ENCODE assay signal across 8 cellular contexts in genomic region chr6:123380257-123380656, GRCh38.
DNase-seq lines count a peak whose midpoint lies in the region; ATAC-seq and TF ChIP-seq lines count a peak whose summit lies in the region.

No MANE protein-coding gene starts in this region.

- POLR2A ChIA-PET in CD4-positive, alpha-beta memory T cell (lab: Charles Lee; ENCODE audit: partially characterized antibody) = no interaction called here

- no peak overlapping the region for H3K4me3 Mint-ChIP-seq in CD4-positive, alpha-beta memory T cell

- no peaks in the 10 kb centered on the region for H3K36me3 ChIP-seq in CD4-positive, alpha-beta memory T cell (ENCODE audit: insufficient read depth, low read length)

- H3K27ac ChIP-seq in CD4-positive, alpha-beta memory T cell (ENCODE audit: low read depth, low read length) = no peak overlapping the region

- DNase-seq in DMS114 treated with DMSO at 0.1 percent for 48 hours (lab: John Stamatoyannopoulos, UW; ENCODE audit: unreplicated experiment) = peak; percentile 22
- peak; percentile 92 for DNase-seq in NCI-H748 (lab: John Stamatoyannopoulos, UW; ENCODE audit: unreplicated experiment)
- DNase-seq in fibroblast of mammary gland (ENCODE audit: low read depth) = peak; percentile 43
- DNase-seq in stromal cell of bone marrow (ENCODE audit: low read depth) = peak; percentile 8
- no peak for DNase-seq in SIG-M5 (lab: John Stamatoyannopoulos, UW)
- DNase-seq in HuH-7.5 (ENCODE audit: low spot score) = no peak
- no peak for DNase-seq in CD4-positive, alpha-beta memory T cell

- peak; percentile 82 for ATAC-seq in HG03378 (IDR thresholded peaks at IDR 0.05; ENCODE audit: unreplicated experiment)

- CTCF ChIA-PET in CD4-positive, alpha-beta memory T cell (lab: Charles Lee; ENCODE audit: partially characterized antibody) = no interaction called here

- no peaks in the 10 kb centered on the region for H3K9me3 Mint-ChIP-seq in CD4-positive, alpha-beta memory T cell

- H3K27me3 ChIP-seq in CD4-positive, alpha-beta memory T cell (ENCODE audit: insufficient read depth, low read length) = no peaks in the 10 kb centered on the region

- intact Hi-C loops in CD4-positive, alpha-beta memory T cell (cut with micrococcal nuclease) = no loop called here

- H3K4me3 ChIP-seq in fibroblast of mammary gland (ENCODE audit: control insufficient read depth, low read depth, low read length) = no peak overlapping the region
- no peak overlapping the region for H3K4me3 ChIP-seq in CD4-positive, alpha-beta memory T cell (ENCODE audit: low read length in 2 of 2)

- H3K27me3 Mint-ChIP-seq in CD4-positive, alpha-beta memory T cell = no peaks in the 10 kb centered on the region

- H3K9me3 ChIP-seq in CD4-positive, alpha-beta memory T cell (ENCODE audit: control insufficient read depth in 1 of 2, low read length in 2 of 2) = no peaks in the 10 kb centered on the region

- TF ChIP-seq CTCF in fibroblast of mammary gland (conservative IDR thresholded peaks at IDR 0.05; ENCODE audit: control insufficient read depth, insufficient read depth, low read depth, low read length) = peak; percentile 37

- no peaks in the 10 kb centered on the region for H3K4me1 ChIP-seq in CD4-positive, alpha-beta memory T cell (ENCODE audit: insufficient read depth, low read length)

- no peaks in the 10 kb centered on the region for H3K4me1 Mint-ChIP-seq in CD4-positive, alpha-beta memory T cell

- H3K36me3 Mint-ChIP-seq in CD4-positive, alpha-beta memory T cell = no peaks in the 10 kb centered on the region

- no peak overlapping the region for H3K27ac Mint-ChIP-seq in CD4-positive, alpha-beta memory T cell

Comparison
In these comparisons a context has a peak if more than half of its experiments do, and no peak if none do; other contexts are left out.
1. DNase-seq: peak in DMS114 treated with DMSO at 0.1 percent for 48 hours (single experiment), NCI-H748 (single experiment), fibroblast of mammary gland (single experiment) and stromal cell of bone marrow (single experiment); none in SIG-M5 (single experiment), HuH-7.5 (single experiment) and CD4-positive, alpha-beta memory T cell (0 of 5).